Comparison of ENCODE assay signal across 17 cellular contexts in the genomic region with DNA sequence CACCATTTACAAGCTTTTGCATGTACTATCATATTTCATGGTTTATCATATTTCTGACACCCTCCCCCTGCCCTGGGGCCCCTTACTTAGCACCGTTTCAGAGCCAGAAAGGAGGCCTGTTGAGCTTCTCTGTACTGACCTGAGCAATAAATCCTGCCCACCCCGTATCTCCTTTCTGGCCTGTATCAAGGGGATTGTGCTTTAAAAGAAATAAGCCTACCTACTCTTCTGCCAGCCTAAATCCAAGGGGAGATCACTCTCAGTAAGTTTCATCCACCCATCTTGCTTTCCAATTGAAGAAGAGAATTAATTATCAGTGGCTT. TPM values are rescaled to one million over a fixed set of nuclear protein-coding genes. Genes with fewer than 3 reads are reported as not detected.
"Had no signal": no experiment of that assay in that cellular context is flagged by ENCODE, and none has a peak within 500 bp of the region (broad histone marks: within the 10 kb centered on the region; RNA-seq: fewer than 3 reads in every experiment).

No MANE protein-coding gene starts in this region.

- H3K9me3 ChIP-seq: ascending aorta, breast epithelium, esophagus squamous epithelium, tibial artery, vagina had no signal

- H3K4me1 ChIP-seq: breast epithelium, esophagus squamous epithelium, tibial artery, vagina had no signal

- H3K4me3 ChIP-seq: ascending aorta, breast epithelium, esophagus squamous epithelium, tibial artery, vagina had no signal

- H3K4me1 Mint-ChIP-seq: activated naive CD4-positive, alpha-beta T cell treated with anti-CD3 and anti-CD28 coated beads, Interleukin-2, amount 50 U/mL, for 24 hours; memory B cell had no signal

- H3K27ac ChIP-seq: ascending aorta, breast epithelium, esophagus squamous epithelium, tibial artery, vagina, VCaP had no signal

- H3K4me3 Mint-ChIP-seq: activated naive CD4-positive, alpha-beta T cell treated with anti-CD3 and anti-CD28 coated beads, Interleukin-2, amount 50 U/mL, for 24 hours; activated T-cell treated with anti-CD3 and anti-CD28 coated beads, Interleukin-2, amount 50 U/mL, for 72 hours; memory B cell; natural killer cell treated with Interleukin-12 subunit alpha and Interleukin-12 subunit beta and Interleukin-15 and Interleukin-18, amount 100 ng/mL, for 72 hours had no signal

- H3K36me3 Mint-ChIP-seq: activated naive CD4-positive, alpha-beta T cell treated with anti-CD3 and anti-CD28 coated beads, Interleukin-2, amount 50 U/mL, for 24 hours; memory B cell; natural killer cell treated with Interleukin-12 subunit alpha and Interleukin-12 subunit beta and Interleukin-15 and Interleukin-18, amount 100 ng/mL, for 72 hours had no signal

- H3K9me3 Mint-ChIP-seq: activated naive CD4-positive, alpha-beta T cell treated with anti-CD3 and anti-CD28 coated beads, Interleukin-2, amount 50 U/mL, for 24 hours; activated T-cell treated with anti-CD3 and anti-CD28 coated beads, Interleukin-2, amount 50 U/mL, for 72 hours; memory B cell; natural killer cell treated with Interleukin-12 subunit alpha and Interleukin-12 subunit beta and Interleukin-15 and Interleukin-18, amount 100 ng/mL, for 72 hours had no signal

- H3K27me3 ChIP-seq: ascending aorta, breast epithelium, esophagus squamous epithelium, tibial artery, vagina had no signal

- H3K27ac Mint-ChIP-seq: activated naive CD4-positive, alpha-beta T cell treated with anti-CD3 and anti-CD28 coated beads, Interleukin-2, amount 50 U/mL, for 24 hours; activated T-cell treated with anti-CD3 and anti-CD28 coated beads, Interleukin-2, amount 50 U/mL, for 72 hours; memory B cell; natural killer cell treated with Interleukin-12 subunit alpha and Interleukin-12 subunit beta and Interleukin-15 and Interleukin-18, amount 100 ng/mL, for 72 hours; progenitor cell of endocrine pancreas had no signal

- H3K36me3 ChIP-seq: ascending aorta, breast epithelium, esophagus squamous epithelium, tibial artery, vagina had no signal

- ATAC-seq: natural killer cell treated with Interleukin-12 subunit alpha and Interleukin-12 subunit beta and Interleukin-15 and Interleukin-18, amount 100 ng/mL, for 72 hours; stimulated activated naive CD8-positive, alpha-beta T cell treated with anti-CD3 and anti-CD28 coated beads, Interleukin-15, Interleukin-2, amounts not matched to agents 100 U/mL and 50 U/mL, for 24 hours had no signal

- DNase-seq: activated CD4-positive, alpha-beta T cell treated with anti-CD3 and anti-CD28 coated beads, Interleukin-2, amount 50 U/mL, for 1 hour; activated CD4-positive, CD25-positive, alpha-beta regulatory T cell treated with anti-CD3 and anti-CD28 coated beads, Interleukin-2, amount 50 U/mL, for 72 hours; activated CD8-positive, alpha-beta memory T cell treated with anti-CD3 and anti-CD28 coated beads, Interleukin-2, amount 50 U/mL, for 4 hours; activated effector memory CD4-positive, alpha-beta T cell treated with anti-CD3 and anti-CD28 coated beads, Interleukin-2, amount 50 U/mL, for 16 hours; effector CD4-positive, alpha-beta T cell; esophagus squamous epithelium; tibial artery had no signal

RNA-seq across cellular contexts. Expression of a gene that starts 54.0 kb away (rescaled TPM):
- total RNA-seq: natural killer cell treated with Interleukin-12 subunit alpha and Interleukin-12 subunit beta and Interleukin-15 and Interleukin-18, amount 100 ng/mL, for 72 hours had no signal
